In the genomic region with DNA sequence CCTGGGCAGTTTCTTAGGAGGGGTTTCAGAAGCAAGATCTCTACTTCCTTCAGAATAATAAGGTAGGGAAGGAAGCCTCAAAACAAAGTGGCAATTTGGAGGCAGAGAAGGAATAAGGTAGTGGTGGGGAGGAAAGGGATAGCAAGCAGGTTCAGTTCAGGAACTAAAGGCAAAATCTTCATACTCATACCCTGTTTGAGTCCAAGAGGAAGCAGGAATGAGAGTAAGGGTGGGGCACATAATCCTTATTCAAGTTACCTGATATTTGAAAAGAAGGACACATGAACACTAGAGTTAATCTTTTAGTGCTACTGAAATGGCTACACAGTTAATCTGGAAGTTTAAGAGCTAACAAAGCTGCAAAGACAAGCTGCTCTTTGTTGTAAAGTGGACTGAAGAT, we compare ENCODE assay signal across 16 cellular contexts. TPM values are rescaled to one million over a fixed set of nuclear protein-coding genes. Genes with fewer than 3 reads are reported as not detected.
A peak's percentile ranks its signal among the peaks of the same experiment; 100 is the strongest.
DNase-seq lines count a peak whose midpoint lies in the region; ATAC-seq, FAIRE-seq and TF ChIP-seq lines count a peak whose summit lies in the region.
"Had no signal": no experiment of that assay in that cellular context is flagged by ENCODE, and none has a peak within 500 bp of the region (broad histone marks: within the 10 kb centered on the region; RNA-seq: fewer than 3 reads in every experiment).

No MANE protein-coding gene starts in this region.

- no peaks in the 10 kb centered on the region for H3K9me3 ChIP-seq in naive thymus-derived CD4-positive, alpha-beta T cell (ENCODE audit: control insufficient read depth in 2 of 3, low read length in 3 of 3)
- H3K9me3 ChIP-seq in Peyer's patch: no peaks in the 10 kb centered on the region
- no peaks in the 10 kb centered on the region for H3K9me3 ChIP-seq in aorta (ENCODE audit: control insufficient read depth, low read length)
- H3K9me3 ChIP-seq: BLaER1 treated with 17β-estradiol and CSF1 and Interleukin-3, amounts not matched to agents 10 nM and 100 nM had no signal

- no peaks in the 10 kb centered on the region for H3K27me3 Mint-ChIP-seq in activated T-cell treated with anti-CD3 and anti-CD28 coated beads, Interleukin-2, amount 50 U/mL, for 72 hours (ENCODE audit: low read depth)
- H3K27me3 Mint-ChIP-seq in activated naive CD8-positive, alpha-beta T cell treated with anti-CD3 and anti-CD28 coated beads, Interleukin-2, amount 50 U/mL, for 24 hours: no peaks in the 10 kb centered on the region
- H3K27me3 Mint-ChIP-seq in naive thymus-derived CD4-positive, alpha-beta T cell: no peaks in the 10 kb centered on the region

- no peak for TF ChIP-seq POLR2A in Peyer's patch (IDR thresholded peaks at IDR 0.05)

- no peak for TF ChIP-seq CTCF in Peyer's patch (IDR thresholded peaks at IDR 0.05)

- H3K36me3 ChIP-seq in naive thymus-derived CD4-positive, alpha-beta T cell (ENCODE audit: control insufficient read depth in 2 of 3, insufficient read depth in 3 of 3, low read length in 3 of 3): peaks cover 5 to 32% (median 9%) of the 10 kb centered on the region in 3 experiments
- H3K36me3 ChIP-seq in Peyer's patch: peaks cover 0 to 27% (median 0%) of the 10 kb centered on the region in 3 donors
- peaks cover 0 to 5% of the 10 kb centered on the region in 2 donors for H3K36me3 ChIP-seq in aorta (ENCODE audit: control insufficient read depth in 1 of 2, insufficient read depth in 2 of 2, low read length in 1 of 2)

- no peak for DNase-seq in activated T-cell treated with anti-CD3 and anti-CD28 coated beads, Interleukin-2, amount 50 U/mL, for 72 hours
- DNase-seq in activated T-cell treated with anti-CD3 and anti-CD28 coated beads, Interleukin-2, amount 50 U/mL, for 1 hour: no peak
- DNase-seq in COLO829 (ENCODE audit: low spot score) (peak; percentile 53), Peyer's patch (no peak), aorta (no peak), frontal cortex (ENCODE audit: low spot score in 2 of 2) (no peak)
- DNase-seq in activated naive CD8-positive, alpha-beta T cell treated with anti-CD3 and anti-CD28 coated beads, Interleukin-2, amount 50 U/mL, for 24 hours: no peak
- DNase-seq in naive thymus-derived CD4-positive, alpha-beta T cell: no peak
- DNase-seq: NCI-H1417 treated with DMSO at 0.1 percent for 48 hours, NCI-H2029 treated with DMSO at 0.1 percent for 48 hours, NCI-H748 treated with DMSO at 0.1 percent for 48 hours, PC-3 had no signal

- H3K4me3 ChIP-seq in naive thymus-derived CD4-positive, alpha-beta T cell (ENCODE audit: low read length): no peak overlapping the region
- H3K4me3 ChIP-seq in Peyer's patch: no peak overlapping the region
- H3K4me3 ChIP-seq in aorta (ENCODE audit: low read length in 2 of 2): no peak overlapping the region
- H3K4me3 ChIP-seq: BLaER1 treated with 17β-estradiol and CSF1 and Interleukin-3, amounts not matched to agents 10 nM and 100 nM; GM23338 had no signal

- CTCF ChIA-PET in naive thymus-derived CD4-positive, alpha-beta T cell (lab: Charles Lee): no interaction called here

- no peak overlapping the region for H3K27ac ChIP-seq in naive thymus-derived CD4-positive, alpha-beta T cell (ENCODE audit: low read depth, low read length)
- no peak overlapping the region for H3K27ac ChIP-seq in Peyer's patch
- no peak overlapping the region for H3K27ac ChIP-seq in aorta (ENCODE audit: low read depth in 1 of 2, low read length in 2 of 2)
- H3K27ac ChIP-seq: BLaER1 treated with 17β-estradiol and CSF1 and Interleukin-3, amounts not matched to agents 10 nM and 100 nM had no signal

- FAIRE-seq in frontal cortex (lab: Jason Lieb, UNC): no peak
- FAIRE-seq: A204.1 had no signal

- H3K36me3 Mint-ChIP-seq in activated T-cell treated with anti-CD3 and anti-CD28 coated beads, Interleukin-2, amount 50 U/mL, for 72 hours (ENCODE audit: insufficient read depth in 2 of 2): peaks cover 2 to 21% of the 10 kb centered on the region in 2 donors
- H3K36me3 Mint-ChIP-seq in activated naive CD8-positive, alpha-beta T cell treated with anti-CD3 and anti-CD28 coated beads, Interleukin-2, amount 50 U/mL, for 24 hours (ENCODE audit: low read depth): peaks cover 25% of the 10 kb centered on the region
- peaks cover 0 to 31% (median 13%) of the 10 kb centered on the region in 5 donors for H3K36me3 Mint-ChIP-seq in naive thymus-derived CD4-positive, alpha-beta T cell

- POLR2A ChIA-PET in naive thymus-derived CD4-positive, alpha-beta T cell (lab: Charles Lee): interaction anchor here (1.5 to 4.3 kb wide), 4 partner anchors 8 to 59 kb away, joined by 5 to 26 read pairs (median 10); partner anchors contain the start of genes ANKRD34A, LIX1L, POLR3GL and RBM8A

- no peak for ATAC-seq in activated T-cell treated with anti-CD3 and anti-CD28 coated beads, Interleukin-2, amount 50 U/mL, for 72 hours (replicated peaks in 1 of 2)
- ATAC-seq in activated naive CD8-positive, alpha-beta T cell treated with anti-CD3 and anti-CD28 coated beads, Interleukin-2, amount 50 U/mL, for 24 hours: no peak
- no peak for ATAC-seq in naive thymus-derived CD4-positive, alpha-beta T cell
- no peak for ATAC-seq in aorta (ENCODE audit: low FRiP score)
- ATAC-seq: HCT116, PC-3 had no signal

- intact Hi-C loops in naive thymus-derived CD4-positive, alpha-beta T cell (cut with micrococcal nuclease): no loop called here
- intact Hi-C loops in aorta (cut with DNase I): no loop called here

- H3K4me1 Mint-ChIP-seq in activated T-cell treated with anti-CD3 and anti-CD28 coated beads, Interleukin-2, amount 50 U/mL, for 72 hours (ENCODE audit: low read depth): peaks cover 23% of the 10 kb centered on the region
- H3K4me1 Mint-ChIP-seq in activated naive CD8-positive, alpha-beta T cell treated with anti-CD3 and anti-CD28 coated beads, Interleukin-2, amount 50 U/mL, for 24 hours: peaks cover 16% of the 10 kb centered on the region
- peaks cover 19 to 31% (median 24%) of the 10 kb centered on the region in 7 donors for H3K4me1 Mint-ChIP-seq in naive thymus-derived CD4-positive, alpha-beta T cell

- no peak overlapping the region for H3K4me3 Mint-ChIP-seq in activated T-cell treated with anti-CD3 and anti-CD28 coated beads, Interleukin-2, amount 50 U/mL, for 72 hours
- no peak overlapping the region for H3K4me3 Mint-ChIP-seq in activated naive CD8-positive, alpha-beta T cell treated with anti-CD3 and anti-CD28 coated beads, Interleukin-2, amount 50 U/mL, for 24 hours
- H3K4me3 Mint-ChIP-seq in naive thymus-derived CD4-positive, alpha-beta T cell: no peak overlapping the region
- H3K4me3 Mint-ChIP-seq: GM23338 had no signal

- H3K27ac Mint-ChIP-seq in activated T-cell treated with anti-CD3 and anti-CD28 coated beads, Interleukin-2, amount 50 U/mL, for 72 hours: peak overlapping the region; percentile 43
- H3K27ac Mint-ChIP-seq in activated naive CD8-positive, alpha-beta T cell treated with anti-CD3 and anti-CD28 coated beads, Interleukin-2, amount 50 U/mL, for 24 hours: peak overlapping the region; percentile 19
- peak overlapping the region in 6 of 9 donors; percentile 1 to 73 (median 20) for H3K27ac Mint-ChIP-seq in naive thymus-derived CD4-positive, alpha-beta T cell
- H3K27ac Mint-ChIP-seq: GM23338 had no signal

- H3K27me3 ChIP-seq in naive thymus-derived CD4-positive, alpha-beta T cell (ENCODE audit: control insufficient read depth in 2 of 2, insufficient read depth in 2 of 2, low read length in 2 of 2): no peaks in the 10 kb centered on the region
- H3K27me3 ChIP-seq in Peyer's patch: no peaks in the 10 kb centered on the region
- H3K27me3 ChIP-seq in aorta (ENCODE audit: control insufficient read depth in 1 of 2, insufficient read depth in 2 of 2, low read length in 1 of 2): no peaks in the 10 kb centered on the region
- H3K27me3 ChIP-seq: BLaER1 treated with 17β-estradiol and CSF1 and Interleukin-3, amounts not matched to agents 10 nM and 100 nM had no signal

- no peaks in the 10 kb centered on the region for H3K9me3 Mint-ChIP-seq in activated T-cell treated with anti-CD3 and anti-CD28 coated beads, Interleukin-2, amount 50 U/mL, for 72 hours
- no peaks in the 10 kb centered on the region for H3K9me3 Mint-ChIP-seq in activated naive CD8-positive, alpha-beta T cell treated with anti-CD3 and anti-CD28 coated beads, Interleukin-2, amount 50 U/mL, for 24 hours
- H3K9me3 Mint-ChIP-seq in naive thymus-derived CD4-positive, alpha-beta T cell: no peaks in the 10 kb centered on the region
- H3K9me3 Mint-ChIP-seq: GM23338 had no signal

- H3K4me1 ChIP-seq in naive thymus-derived CD4-positive, alpha-beta T cell (ENCODE audit: control insufficient read depth in 2 of 2, insufficient read depth in 2 of 2, low read length in 2 of 2): peaks cover 6 to 16% of the 10 kb centered on the region in 2 donors
- no peaks in the 10 kb centered on the region for H3K4me1 ChIP-seq in Peyer's patch
- H3K4me1 ChIP-seq in aorta (ENCODE audit: control insufficient read depth in 1 of 2, insufficient read depth in 2 of 2, low read length in 2 of 2): no peaks in the 10 kb centered on the region

RNA-seq across cellular contexts. Expression of gene RBM8A, which starts 8.4 kb away (rescaled TPM):
- total RNA-seq in activated T-cell treated with anti-CD3 and anti-CD28 coated beads, Interleukin-2, amount 50 U/mL, for 72 hours: 100 to 1,000 TPM; 238 to 244 TPM
- total RNA-seq in naive thymus-derived CD4-positive, alpha-beta T cell: 100 to 1,000 TPM; 115 to 182 (median 120) TPM
- 100 to 1,000 TPM; 152 to 156 TPM for polyA plus RNA-seq in naive thymus-derived CD4-positive, alpha-beta T cell
- total RNA-seq in Peyer's patch: 100 to 1,000 TPM in 1 of 4 donors, 10 to 100 TPM in 3; 47.6 to 105 (median 57.0) TPM
- 10 to 100 TPM; 81.2 to 84.5 TPM for total RNA-seq in aorta
- polyA plus RNA-seq in aorta: 10 to 100 TPM; 42.6 to 74.1 TPM
- 81.1 TPM for total RNA-seq in frontal cortex

RNA-seq across cellular contexts. Expression of gene PEX11B, which starts 17.2 kb away (rescaled TPM):
- total RNA-seq in activated T-cell treated with anti-CD3 and anti-CD28 coated beads, Interleukin-2, amount 50 U/mL, for 72 hours: 10 to 100 TPM; 39.8 to 44.0 TPM
- total RNA-seq in naive thymus-derived CD4-positive, alpha-beta T cell: 10 to 100 TPM; 16.4 to 40.4 (median 37.7) TPM
- 10 to 100 TPM; 39.9 to 57.1 TPM for polyA plus RNA-seq in naive thymus-derived CD4-positive, alpha-beta T cell
- total RNA-seq in Peyer's patch: 10 to 100 TPM; 21.5 to 33.8 (median 27.1) TPM
- total RNA-seq in aorta: 10 to 100 TPM; 14.9 to 20.6 TPM
- 10 to 100 TPM; 10.0 to 18.2 TPM for polyA plus RNA-seq in aorta
- 35.5 TPM for total RNA-seq in frontal cortex

RNA-seq across cellular contexts. Expression of gene LIX1L, which starts 22.1 kb away (rescaled TPM):
- 10 to 100 TPM; 36.9 to 39.5 TPM for total RNA-seq in activated T-cell treated with anti-CD3 and anti-CD28 coated beads, Interleukin-2, amount 50 U/mL, for 72 hours
- 10 to 100 TPM; 31.6 to 59.2 (median 47.6) TPM for total RNA-seq in naive thymus-derived CD4-positive, alpha-beta T cell
- polyA plus RNA-seq in naive thymus-derived CD4-positive, alpha-beta T cell: 10 to 100 TPM; 29.3 to 32.1 TPM
- total RNA-seq in Peyer's patch: 10 to 100 TPM in 1 of 4 donors, 1 to 10 TPM in 3; 3.7 to 10.7 (median 4.5) TPM
- total RNA-seq in aorta: 10 to 100 TPM; 53.2 to 60.0 TPM
- 10 to 100 TPM; 18.0 to 29.3 TPM for polyA plus RNA-seq in aorta
- 17.1 TPM for total RNA-seq in frontal cortex

RNA-seq across cellular contexts. Expression of gene ITGA10, which starts 25.9 kb away (rescaled TPM):
- 1 to 10 TPM; 1.7 to 3.5 TPM for total RNA-seq in activated T-cell treated with anti-CD3 and anti-CD28 coated beads, Interleukin-2, amount 50 U/mL, for 72 hours
- 1 to 10 TPM; 1.2 to 4.8 (median 2.6) TPM for total RNA-seq in naive thymus-derived CD4-positive, alpha-beta T cell
- under 1 TPM in 1 of 2 donors, not detected in 1; 0.20 TPM for polyA plus RNA-seq in naive thymus-derived CD4-positive, alpha-beta T cell
- total RNA-seq in Peyer's patch: 10 to 100 TPM in 3 of 4 donors, 1 to 10 TPM in 1; 4.2 to 23.9 (median 22.9) TPM
- total RNA-seq in aorta: 100 to 1,000 TPM in 1 of 2 donors, 10 to 100 TPM in 1; 74.6 to 123 TPM
- polyA plus RNA-seq in aorta: 100 to 1,000 TPM in 1 of 2 donors, 1 to 10 TPM in 1; 7.6 to 296 TPM
- total RNA-seq in frontal cortex: 0.82 TPM
- polyA plus RNA-seq: GM23338 had no signal

RNA-seq across cellular contexts. Expression of gene ANKRD34A, which starts 28.7 kb away (rescaled TPM):
- total RNA-seq in activated T-cell treated with anti-CD3 and anti-CD28 coated beads, Interleukin-2, amount 50 U/mL, for 72 hours: 1 to 10 TPM; 2.6 to 3.6 TPM
- 1 to 10 TPM in 3 of 5 experiments, under 1 TPM in 2; 0.54 to 1.5 (median 1.2) TPM for total RNA-seq in naive thymus-derived CD4-positive, alpha-beta T cell
- polyA plus RNA-seq in naive thymus-derived CD4-positive, alpha-beta T cell: under 1 TPM; 0.11 to 0.22 TPM
- total RNA-seq in Peyer's patch (1 to 10 TPM in 1 of 4 donors, under 1 TPM in 1, not detected in 2; 0.54 to 3.7 TPM), aorta (1 to 10 TPM; 1.4 to 2.2 TPM), frontal cortex (1.6 TPM)
- polyA plus RNA-seq in aorta: 1 to 10 TPM in 1 of 2 donors, under 1 TPM in 1; 0.63 to 1.9 TPM
